ENCODE assay signal across 8 cellular contexts in genomic region chr6:8219352-8219943, GRCh38.
DNase-seq lines count a peak whose midpoint lies in the region; ATAC-seq and TF ChIP-seq lines count a peak whose summit lies in the region.

No MANE protein-coding gene starts in this region.

- intact Hi-C loops in tibial artery (cut with DNase I; ENCODE audit: low total_unique reads): loop anchor here (2.0 kb wide), 1 partner anchor 85 kb away; no protein-coding TSS in a partner anchor

- TF ChIP-seq RAD21 in Ishikawa (IDR thresholded peaks at IDR 0.05; ENCODE audit: low read depth): peak; percentile 70

- TF ChIP-seq EP300 in Ishikawa (IDR thresholded peaks at IDR 0.05; ENCODE audit: borderline replicate concordance): no peak

- H3K4me3 ChIP-seq in choroid plexus epithelial cell (ENCODE audit: low read depth, low read length) (no peak overlapping the region), tibial artery (no peak overlapping the region)

- peaks cover 0 to 10% (median 0%) of the 10 kb centered on the region in 4 donors for H3K4me1 ChIP-seq in tibial artery

- no peaks in the 10 kb centered on the region for H3K9me3 ChIP-seq in tibial artery

- no peak overlapping the region for H3K27ac ChIP-seq in tibial artery

- peak; percentile 83 for ATAC-seq in GM21515 (IDR thresholded peaks at IDR 0.05; ENCODE audit: unreplicated experiment)

- no peaks in the 10 kb centered on the region for H3K36me3 ChIP-seq in tibial artery

- H3K27me3 ChIP-seq in tibial artery: no peaks in the 10 kb centered on the region

- DNase-seq in NCI-H526 (lab: John Stamatoyannopoulos, UW) (peak; percentile 13 to 63), NCI-H526 treated with DMSO at 0.1 percent for 48 hours (lab: John Stamatoyannopoulos, UW) (no peak), SKM-1 (lab: John Stamatoyannopoulos, UW; ENCODE audit: unreplicated experiment) (peak; percentile 44), choroid plexus epithelial cell (ENCODE audit: low read depth) (peak; percentile 82), medulla oblongata (ENCODE audit: extremely low spot score) (peak; percentile 75), tibial artery (peak in 1 of 2 donors; percentile 31)

- peak; percentile 82 for TF ChIP-seq CTCF in choroid plexus epithelial cell (conservative IDR thresholded peaks at IDR 0.05; ENCODE audit: low read depth, low read length)
- TF ChIP-seq CTCF in tibial artery (IDR thresholded peaks at IDR 0.05): peak; percentile 67 to 82

TF ChIP-seq in Ishikawa, 13 proteins besides CTCF, POLR2A, EP300 and RAD21:
- TF ChIP-seq TAF1 (IDR thresholded peaks at IDR 0.05; ENCODE audit: low read depth): no peak
- no peak for TF ChIP-seq USF1 (IDR thresholded peaks at IDR 0.05)
- no peak for TF ChIP-seq TEAD4 (IDR thresholded peaks at IDR 0.05)
- no peak for TF ChIP-seq EGR1 (IDR thresholded peaks at IDR 0.05)
- TF ChIP-seq REST (IDR thresholded peaks at IDR 0.05; ENCODE audit: low read depth): no peak
- no peak for TF ChIP-seq FOXM1 (IDR thresholded peaks at IDR 0.05; ENCODE audit: borderline replicate concordance, low read depth)
